17 cellular contexts compared by ENCODE assay signal in the genomic region with DNA sequence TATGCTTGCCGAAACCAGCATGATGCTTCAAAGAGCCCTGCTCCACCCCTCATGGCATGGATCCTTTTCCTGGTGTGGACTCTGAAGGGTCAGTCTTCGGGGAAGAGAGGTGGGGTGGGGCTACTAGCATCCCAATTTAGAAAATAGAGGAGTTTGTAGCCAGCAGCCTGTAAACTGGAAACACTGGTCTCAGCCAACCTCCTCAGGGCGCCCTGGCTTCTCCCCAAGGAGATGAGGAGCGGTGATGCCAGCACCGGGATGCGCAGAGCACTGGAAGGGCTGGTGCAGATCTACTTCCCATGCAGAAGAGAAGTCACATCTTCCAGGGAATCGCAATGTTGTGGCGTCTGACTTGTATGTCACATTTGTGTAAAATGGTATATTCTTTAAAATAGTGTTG. TPM values are rescaled to one million over a fixed set of nuclear protein-coding genes. Genes with fewer than 3 reads are reported as not detected.
DNase-seq lines count a peak whose midpoint lies in the region; ATAC-seq and TF ChIP-seq lines count a peak whose summit lies in the region.
"Had no signal": no experiment of that assay in that cellular context is flagged by ENCODE, and none has a peak within 500 bp of the region (broad histone marks: within the 10 kb centered on the region; RNA-seq: fewer than 3 reads in every experiment).

No MANE protein-coding gene starts in this region.

- peak overlapping the region in 2 of 8 donors; percentile 55 to 79 for H3K27ac ChIP-seq in spleen
- peak overlapping the region in 1 of 2 donors; percentile 1 for H3K27ac ChIP-seq in coronary artery

- no peaks in the 10 kb centered on the region for H3K27me3 ChIP-seq in spleen (replicated peaks in 1 of 7)

- H3K27ac Mint-ChIP-seq in activated naive CD8-positive, alpha-beta T cell treated with anti-CD3 and anti-CD28 coated beads, Interleukin-2, amount 10 ng/mL, durations not matched to agents 7 days and 5 days: peak overlapping the region; percentile 75
- no peak overlapping the region for H3K27ac Mint-ChIP-seq in activated naive CD8-positive, alpha-beta T cell treated with anti-CD3 and anti-CD28 coated beads, Interleukin-2, amount 50 U/mL, for 24 hours
- H3K27ac Mint-ChIP-seq in T-helper 17 cell: peak overlapping the region; percentile 98
- H3K27ac Mint-ChIP-seq in dendritic cell treated with granulocyte-macrophage colony-stimulating factor and Interleukin-4, amounts not matched to agents 40 ng/mL and 50 ng/mL, for 4 days: peak overlapping the region; percentile 82
- H3K27ac Mint-ChIP-seq: GM23338 had no signal

- H3K9me3 Mint-ChIP-seq in activated naive CD8-positive, alpha-beta T cell treated with anti-CD3 and anti-CD28 coated beads, Interleukin-2, amount 10 ng/mL, durations not matched to agents 7 days and 5 days: no peaks in the 10 kb centered on the region
- H3K9me3 Mint-ChIP-seq in activated naive CD8-positive, alpha-beta T cell treated with anti-CD3 and anti-CD28 coated beads, Interleukin-2, amount 50 U/mL, for 24 hours: no peaks in the 10 kb centered on the region
- H3K9me3 Mint-ChIP-seq in dendritic cell treated with granulocyte-macrophage colony-stimulating factor and Interleukin-4, amounts not matched to agents 40 ng/mL and 50 ng/mL, for 4 days: no peaks in the 10 kb centered on the region
- H3K9me3 Mint-ChIP-seq: CD4-positive, alpha-beta T cell; GM23338; IgD-negative memory B cell had no signal

- H3K4me3 Mint-ChIP-seq in activated naive CD8-positive, alpha-beta T cell treated with anti-CD3 and anti-CD28 coated beads, Interleukin-2, amount 10 ng/mL, durations not matched to agents 7 days and 5 days: no peak overlapping the region
- no peak overlapping the region for H3K4me3 Mint-ChIP-seq in activated naive CD8-positive, alpha-beta T cell treated with anti-CD3 and anti-CD28 coated beads, Interleukin-2, amount 50 U/mL, for 24 hours
- no peak overlapping the region for H3K4me3 Mint-ChIP-seq in T-helper 17 cell
- H3K4me3 Mint-ChIP-seq in dendritic cell treated with granulocyte-macrophage colony-stimulating factor and Interleukin-4, amounts not matched to agents 40 ng/mL and 50 ng/mL, for 4 days: no peak overlapping the region
- H3K4me3 Mint-ChIP-seq: CD4-positive, alpha-beta T cell; GM23338; IgD-negative memory B cell had no signal

- 92 to 97% (median 96%) methylated on average over 8 of the region's 8 CpGs for WGBS in spleen, 5 donors

- TF ChIP-seq POLR2A in spleen (IDR thresholded peaks at IDR 0.05): no peak

- POLR2A ChIA-PET in activated naive CD8-positive, alpha-beta T cell treated with anti-CD3 and anti-CD28 coated beads, Interleukin-2, amount 10 ng/mL, durations not matched to agents 7 days and 5 days (lab: Charles Lee): interaction anchor here (0.6 kb wide), 1 partner anchor 254 kb away, joined by 4 read pairs; no protein-coding TSS in a partner anchor

- peaks cover 5% of the 10 kb centered on the region for H3K36me3 Mint-ChIP-seq in activated naive CD8-positive, alpha-beta T cell treated with anti-CD3 and anti-CD28 coated beads, Interleukin-2, amount 10 ng/mL, durations not matched to agents 7 days and 5 days
- peaks cover 2% of the 10 kb centered on the region for H3K36me3 Mint-ChIP-seq in activated naive CD8-positive, alpha-beta T cell treated with anti-CD3 and anti-CD28 coated beads, Interleukin-2, amount 50 U/mL, for 24 hours (ENCODE audit: low read depth)
- H3K36me3 Mint-ChIP-seq in T-helper 17 cell (ENCODE audit: low read depth): peaks cover 4% of the 10 kb centered on the region
- H3K36me3 Mint-ChIP-seq in dendritic cell treated with granulocyte-macrophage colony-stimulating factor and Interleukin-4, amounts not matched to agents 40 ng/mL and 50 ng/mL, for 4 days (ENCODE audit: low read depth): peaks cover 49% of the 10 kb centered on the region
- H3K36me3 Mint-ChIP-seq: IgD-negative memory B cell had no signal

- H3K9me3 ChIP-seq in T-helper 17 cell (ENCODE audit: control insufficient read depth, low read length, poor library complexity, severe bottlenecking) (no peaks in the 10 kb centered on the region), spleen (no peaks in the 10 kb centered on the region)
- H3K9me3 ChIP-seq: A549 had no signal

- peaks cover 54% of the 10 kb centered on the region for H3K4me1 Mint-ChIP-seq in activated naive CD8-positive, alpha-beta T cell treated with anti-CD3 and anti-CD28 coated beads, Interleukin-2, amount 10 ng/mL, durations not matched to agents 7 days and 5 days
- H3K4me1 Mint-ChIP-seq in activated naive CD8-positive, alpha-beta T cell treated with anti-CD3 and anti-CD28 coated beads, Interleukin-2, amount 50 U/mL, for 24 hours: peaks cover 69% of the 10 kb centered on the region
- H3K4me1 Mint-ChIP-seq in T-helper 17 cell: peaks cover 42% of the 10 kb centered on the region
- H3K4me1 Mint-ChIP-seq in dendritic cell treated with granulocyte-macrophage colony-stimulating factor and Interleukin-4, amounts not matched to agents 40 ng/mL and 50 ng/mL, for 4 days (ENCODE audit: low read depth): peaks cover 60% of the 10 kb centered on the region

- intact Hi-C loops in dendritic cell treated with granulocyte-macrophage colony-stimulating factor and Interleukin-4, amounts not matched to agents 40 ng/mL and 50 ng/mL, for 4 days (cut with micrococcal nuclease): no loop called here
- intact Hi-C loops in spleen (cut with DNase I; ENCODE audit: low total_unique reads): no loop called here

- ATAC-seq in activated naive CD8-positive, alpha-beta T cell treated with anti-CD3 and anti-CD28 coated beads, Interleukin-2, amount 10 ng/mL, durations not matched to agents 7 days and 5 days (ENCODE audit: low read depth): no peak
- no peak for ATAC-seq in activated naive CD8-positive, alpha-beta T cell treated with anti-CD3 and anti-CD28 coated beads, Interleukin-2, amount 50 U/mL, for 24 hours
- ATAC-seq in T-helper 17 cell (no peak), HG03097 (IDR thresholded peaks at IDR 0.05; ENCODE audit: low FRiP score, unreplicated experiment) (no peak)
- ATAC-seq: GM23338, Panc1 had no signal

- peaks cover 0 to 52% (median 5%) of the 10 kb centered on the region in 6 donors for H3K36me3 ChIP-seq in spleen

- H3K4me3 ChIP-seq in spleen (no peak overlapping the region), coronary artery (no peak overlapping the region)
- H3K4me3 ChIP-seq: A549, GM23338 had no signal

- TF ChIP-seq CTCF in spleen (IDR thresholded peaks at IDR 0.05 in 8 of 11, conservative IDR thresholded peaks at IDR 0.05 in 3 of 11) (no peak), coronary artery (IDR thresholded peaks at IDR 0.05) (no peak)

- peaks cover 8 to 64% (median 36%) of the 10 kb centered on the region in 6 donors for H3K4me1 ChIP-seq in spleen

- no peaks in the 10 kb centered on the region for H3K27me3 Mint-ChIP-seq in activated naive CD8-positive, alpha-beta T cell treated with anti-CD3 and anti-CD28 coated beads, Interleukin-2, amount 10 ng/mL, durations not matched to agents 7 days and 5 days
- H3K27me3 Mint-ChIP-seq in activated naive CD8-positive, alpha-beta T cell treated with anti-CD3 and anti-CD28 coated beads, Interleukin-2, amount 50 U/mL, for 24 hours: no peaks in the 10 kb centered on the region
- H3K27me3 Mint-ChIP-seq in T-helper 17 cell: no peaks in the 10 kb centered on the region
- peaks cover 6% of the 10 kb centered on the region for H3K27me3 Mint-ChIP-seq in dendritic cell treated with granulocyte-macrophage colony-stimulating factor and Interleukin-4, amounts not matched to agents 40 ng/mL and 50 ng/mL, for 4 days
- H3K27me3 Mint-ChIP-seq: CD4-positive, alpha-beta T cell; IgD-negative memory B cell had no signal

- DNase-seq in activated naive CD8-positive, alpha-beta T cell treated with anti-CD3 and anti-CD28 coated beads, Interleukin-2, amount 10 ng/mL, durations not matched to agents 7 days and 5 days: no peak
- DNase-seq in activated naive CD8-positive, alpha-beta T cell treated with anti-CD3 and anti-CD28 coated beads, Interleukin-2, amount 50 U/mL, for 24 hours: no peak
- DNase-seq in T-helper 17 cell (no peak), spleen (peak; percentile 58), UCSD-AML1 (lab: John Stamatoyannopoulos, UW; ENCODE audit: unreplicated experiment) (no peak), coronary artery (ENCODE audit: low spot score) (no peak)
- DNase-seq: CD4-positive, alpha-beta T cell; DMS79 treated with DMSO at 0.1 percent for 48 hours; NCI-H1436; NCI-H2029 treated with DMSO at 0.1 percent for 48 hours; NCI-H510A had no signal

RNA-seq across cellular contexts. Expression of a gene that starts 6.4 kb away (rescaled TPM):
- 10 to 100 TPM; 83.5 to 84.0 TPM for total RNA-seq in activated naive CD8-positive, alpha-beta T cell treated with anti-CD3 and anti-CD28 coated beads, Interleukin-2, amount 10 ng/mL, durations not matched to agents 7 days and 5 days
- total RNA-seq in T-helper 17 cell (10 to 100 TPM; 48.5 to 72.5 TPM), spleen (10 to 100 TPM; 20.1 to 37.3 (median 35.1) TPM)
- 10 to 100 TPM; 11.3 to 23.2 (median 17.0) TPM for polyA plus RNA-seq in spleen

RNA-seq across cellular contexts. Expression of a gene that starts 43.4 kb away (rescaled TPM):
- 100 to 1,000 TPM; 211 TPM for total RNA-seq in activated naive CD8-positive, alpha-beta T cell treated with anti-CD3 and anti-CD28 coated beads, Interleukin-2, amount 10 ng/mL, durations not matched to agents 7 days and 5 days
- total RNA-seq in T-helper 17 cell (100 to 1,000 TPM; 177 to 188 TPM), spleen (100 to 1,000 TPM; 121 to 168 (median 131) TPM)
- polyA plus RNA-seq in spleen: 10 to 100 TPM; 32.2 to 39.5 (median 35.8) TPM
